1 cellular context compared by ENCODE assay signal in the genomic region with DNA sequence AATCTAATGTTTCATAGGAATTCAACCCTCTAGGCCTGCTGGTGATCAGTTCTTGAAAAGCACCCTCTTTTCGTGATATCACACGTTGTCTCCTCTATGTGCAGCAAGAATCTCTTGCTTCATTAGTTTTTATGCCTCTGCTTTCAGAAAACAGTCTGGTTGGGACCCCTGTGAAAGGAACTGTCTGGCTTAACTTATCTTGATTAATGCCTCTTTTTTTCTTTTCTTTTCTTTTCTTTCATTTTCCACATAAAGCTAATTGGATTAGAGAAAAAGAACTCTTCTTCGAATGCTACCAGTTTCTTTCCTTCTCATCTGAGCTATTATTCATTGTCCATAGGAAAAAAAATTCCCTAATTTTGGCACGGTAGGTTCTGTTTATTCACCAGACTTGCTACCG.
TF ChIP-seq lines count a peak whose summit lies in the region.

No MANE protein-coding gene starts in this region.

TF ChIP-seq in GM23338, 12 proteins besides CTCF, POLR2A, EP300 and RAD21:
- TF ChIP-seq, protein P1, sequence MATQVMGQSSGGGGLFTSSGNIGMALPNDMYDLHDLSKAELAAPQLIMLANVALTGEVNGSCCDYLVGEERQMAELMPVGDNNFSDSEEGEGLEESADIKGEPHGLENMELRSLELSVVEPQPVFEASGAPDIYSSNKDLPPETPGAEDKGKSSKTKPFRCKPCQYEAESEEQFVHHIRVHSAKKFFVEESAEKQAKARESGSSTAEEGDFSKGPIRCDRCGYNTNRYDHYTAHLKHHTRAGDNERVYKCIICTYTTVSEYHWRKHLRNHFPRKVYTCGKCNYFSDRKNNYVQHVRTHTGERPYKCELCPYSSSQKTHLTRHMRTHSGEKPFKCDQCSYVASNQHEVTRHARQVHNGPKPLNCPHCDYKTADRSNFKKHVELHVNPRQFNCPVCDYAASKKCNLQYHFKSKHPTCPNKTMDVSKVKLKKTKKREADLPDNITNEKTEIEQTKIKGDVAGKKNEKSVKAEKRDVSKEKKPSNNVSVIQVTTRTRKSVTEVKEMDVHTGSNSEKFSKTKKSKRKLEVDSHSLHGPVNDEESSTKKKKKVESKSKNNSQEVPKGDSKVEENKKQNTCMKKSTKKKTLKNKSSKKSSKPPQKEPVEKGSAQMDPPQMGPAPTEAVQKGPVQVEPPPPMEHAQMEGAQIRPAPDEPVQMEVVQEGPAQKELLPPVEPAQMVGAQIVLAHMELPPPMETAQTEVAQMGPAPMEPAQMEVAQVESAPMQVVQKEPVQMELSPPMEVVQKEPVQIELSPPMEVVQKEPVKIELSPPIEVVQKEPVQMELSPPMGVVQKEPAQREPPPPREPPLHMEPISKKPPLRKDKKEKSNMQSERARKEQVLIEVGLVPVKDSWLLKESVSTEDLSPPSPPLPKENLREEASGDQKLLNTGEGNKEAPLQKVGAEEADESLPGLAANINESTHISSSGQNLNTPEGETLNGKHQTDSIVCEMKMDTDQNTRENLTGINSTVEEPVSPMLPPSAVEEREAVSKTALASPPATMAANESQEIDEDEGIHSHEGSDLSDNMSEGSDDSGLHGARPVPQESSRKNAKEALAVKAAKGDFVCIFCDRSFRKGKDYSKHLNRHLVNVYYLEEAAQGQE (IDR thresholded peaks at IDR 0.05; ENCODE audit: unreplicated experiment) = no peak
TF ChIP-seq in GM23338: peak in this region for 0.
